8 cellular contexts compared by ENCODE assay signal in the genomic region with DNA sequence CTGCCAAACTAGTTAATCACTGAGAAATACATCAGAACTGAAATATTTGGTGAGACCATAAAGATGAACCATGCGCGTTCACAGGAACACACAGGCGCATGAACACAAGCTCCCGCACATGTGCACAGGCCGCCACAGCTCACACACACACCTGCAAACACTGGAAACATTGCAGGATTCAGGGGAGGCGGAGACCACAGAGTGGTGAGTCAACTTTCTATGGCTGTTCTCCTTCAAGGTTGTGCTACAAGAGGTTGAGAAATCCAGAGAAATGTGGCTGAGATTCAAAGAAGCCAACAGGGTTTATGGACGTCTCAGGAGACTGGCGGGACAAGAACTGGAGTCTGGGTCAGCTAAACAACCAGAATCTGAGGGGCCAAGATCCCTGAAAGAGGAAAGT. TPM values are rescaled to one million over a fixed set of nuclear protein-coding genes. Genes with fewer than 3 reads are reported as not detected.
DNase-seq lines count a peak whose midpoint lies in the region; ATAC-seq and TF ChIP-seq lines count a peak whose summit lies in the region.

No MANE protein-coding gene starts in this region.

- intact Hi-C loops in activated CD8-positive, alpha-beta T cell treated with anti-CD3 and anti-CD28 coated beads for 36 hours (cut with micrococcal nuclease), result no loop called here
- intact Hi-C loops in posterior vena cava (cut with DNase I), result no loop called here

- DNase-seq in GF-D8 (lab: John Stamatoyannopoulos, UW) (peak; percentile 58), fibroblast of mammary gland (ENCODE audit: low read depth) (peak; percentile 84), posterior vena cava (ENCODE audit: low spot score) (no peak), DMS153 (lab: John Stamatoyannopoulos, UW) (no peak)
- peak; percentile 83 for DNase-seq in activated CD8-positive, alpha-beta T cell treated with anti-CD3 and anti-CD28 coated beads for 36 hours
- DNase-seq in stimulated activated CD4-positive, alpha-beta T cell treated with anti-CD3 and anti-CD28 coated beads, Interleukin-15, amount 100 ng/mL, for 48 hours (ENCODE audit: low read depth in 2 of 2), result peak; percentile 64 to 71

- peak overlapping the region; percentile 28 for H3K4me3 Mint-ChIP-seq in activated CD8-positive, alpha-beta T cell treated with anti-CD3 and anti-CD28 coated beads for 36 hours

- H3K27me3 Mint-ChIP-seq in activated CD8-positive, alpha-beta T cell treated with anti-CD3 and anti-CD28 coated beads for 36 hours, result no peaks in the 10 kb centered on the region

- TF ChIP-seq CTCF in activated CD8-positive, alpha-beta T cell treated with anti-CD3 and anti-CD28 coated beads for 36 hours (IDR thresholded peaks at IDR 0.05), result no peak
- no peak for TF ChIP-seq CTCF in fibroblast of mammary gland (conservative IDR thresholded peaks at IDR 0.05; ENCODE audit: control insufficient read depth, insufficient read depth, low read depth, low read length)

- POLR2A ChIA-PET in activated CD8-positive, alpha-beta T cell treated with anti-CD3 and anti-CD28 coated beads for 36 hours (lab: Charles Lee), result interaction anchor here (1.1 to 4.4 kb wide), 6 partner anchors 9 to 107 kb away, joined by 3 to 28 read pairs (median 4); a partner anchor contains a TSS

- peak overlapping the region; percentile 97 for H3K27ac Mint-ChIP-seq in activated CD8-positive, alpha-beta T cell treated with anti-CD3 and anti-CD28 coated beads for 36 hours

- H3K36me3 Mint-ChIP-seq in activated CD8-positive, alpha-beta T cell treated with anti-CD3 and anti-CD28 coated beads for 36 hours (ENCODE audit: low read depth), result peaks cover 55% of the 10 kb centered on the region

- peaks cover 82% of the 10 kb centered on the region for H3K4me1 Mint-ChIP-seq in activated CD8-positive, alpha-beta T cell treated with anti-CD3 and anti-CD28 coated beads for 36 hours (ENCODE audit: low read depth)

- peak; percentile 60 for ATAC-seq in activated CD8-positive, alpha-beta T cell treated with anti-CD3 and anti-CD28 coated beads for 36 hours
- ATAC-seq in HG02642 (IDR thresholded peaks at IDR 0.05; ENCODE audit: poor library complexity, unreplicated experiment), result no peak
- ATAC-seq in HG02588 (IDR thresholded peaks at IDR 0.05; ENCODE audit: unreplicated experiment), result no peak

- CTCF ChIA-PET in activated CD8-positive, alpha-beta T cell treated with anti-CD3 and anti-CD28 coated beads for 36 hours (lab: Charles Lee), result interaction anchor here (1.3 to 3.2 kb wide), 4 partner anchors 11 to 52 kb away, joined by 3 to 11 read pairs (median 6); a partner anchor contains a TSS

- no peaks in the 10 kb centered on the region for H3K9me3 Mint-ChIP-seq in activated CD8-positive, alpha-beta T cell treated with anti-CD3 and anti-CD28 coated beads for 36 hours

- H3K4me3 ChIP-seq in fibroblast of mammary gland (ENCODE audit: control insufficient read depth, low read depth, low read length), result no peak overlapping the region

RNA-seq across cellular contexts. Expression of a gene that starts 17.8 kb away (rescaled TPM):
- 10 to 100 TPM; 55.5 to 56.6 TPM for total RNA-seq in activated CD8-positive, alpha-beta T cell treated with anti-CD3 and anti-CD28 coated beads for 36 hours
- total RNA-seq in posterior vena cava, result 100 to 1,000 TPM; 145 to 181 TPM

RNA-seq across cellular contexts. Expression of a gene that starts 44.9 kb away (rescaled TPM):
- total RNA-seq in activated CD8-positive, alpha-beta T cell treated with anti-CD3 and anti-CD28 coated beads for 36 hours, result 10 to 100 TPM; 14.8 to 17.0 TPM
- total RNA-seq in posterior vena cava, result 10 to 100 TPM; 21.7 to 29.9 TPM

Comparison
In these comparisons a context has a peak if more than half of its experiments do, and no peak if none do; other contexts are left out.
1. DNase-seq: peak in GF-D8 (single experiment), activated CD8-positive, alpha-beta T cell treated with anti-CD3 and anti-CD28 coated beads for 36 hours (single experiment), fibroblast of mammary gland (single experiment) and stimulated activated CD4-positive, alpha-beta T cell treated with anti-CD3 and anti-CD28 coated beads, Interleukin-15, amount 100 ng/mL, for 48 hours (2 of 2); none in posterior vena cava (single experiment) and DMS153 (single experiment).